ENCODE assay signal across 33 cellular contexts in the genomic region with DNA sequence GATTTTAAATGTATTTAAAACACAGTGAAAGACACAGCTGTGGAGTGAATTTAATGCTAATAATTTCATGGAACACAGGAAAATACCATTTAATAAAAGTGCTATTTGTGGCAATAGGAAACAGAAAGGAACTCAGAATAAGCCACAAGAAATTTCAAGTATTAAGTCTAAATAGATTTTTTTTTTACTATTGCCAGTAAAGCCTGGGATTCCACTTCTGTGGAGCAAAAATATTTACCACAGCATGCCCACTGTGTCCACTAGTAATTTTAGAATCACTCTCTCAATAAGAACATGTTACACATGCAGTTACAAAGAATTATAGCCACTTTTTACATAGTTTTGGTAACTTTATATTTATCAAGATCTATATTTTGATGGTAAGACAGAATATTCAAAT.
"Had no signal": no experiment of that assay in that cellular context is flagged by ENCODE, and none has a peak within 500 bp of the region (broad histone marks: within the 10 kb centered on the region; RNA-seq: fewer than 3 reads in every experiment).

No MANE protein-coding gene starts in this region.

- H3K27ac ChIP-seq: ascending aorta, body of pancreas, brain microvascular endothelial cell, breast epithelium, VCaP had no signal

- H3K4me3 Mint-ChIP-seq: activated B cell treated with CpG ODN at 0.5 μM for 24 hours; activated CD4-positive, alpha-beta memory T cell treated with anti-CD3 and anti-CD28 coated beads for 36 hours; activated CD4-positive, alpha-beta T cell treated with anti-CD3 and anti-CD28 coated beads, Interleukin-2, amount 10 ng/mL, durations not matched to agents 24 days and 14 days; activated CD8-positive, alpha-beta T cell treated with anti-CD3 and anti-CD28 coated beads for 36 hours; activated naive CD4-positive, alpha-beta T cell treated with anti-CD3 and anti-CD28 coated beads, Interleukin-2, amount 10 ng/mL, durations not matched to agents 7 days and 5 days; activated naive CD4-positive, alpha-beta T cell treated with anti-CD3 and anti-CD28 coated beads, Interleukin-2, amount 50 U/mL, for 24 hours; activated naive CD8-positive, alpha-beta T cell; activated naive CD8-positive, alpha-beta T cell treated with anti-CD3 and anti-CD28 coated beads, Interleukin-2, amount 10 ng/mL, durations not matched to agents 7 days and 5 days; activated T-cell treated with anti-CD3 and anti-CD28 coated beads, Interleukin-2, amount 50 U/mL, for 24 hours; T-helper 1 cell treated with Interleukin-12 subunit alpha and Interleukin-12 subunit beta and Interleukin-4 antibody, amounts not matched to agents 30 μg/mL and 1 μg/mL, for 36 hours; T-helper 2 cell treated with Interferon-gamma antibody and Interleukin-4, amounts not matched to agents 5 μg/mL and 100 μg/mL, for 36 hours had no signal

- FAIRE-seq: TTC549 had no signal

- H3K9me3 Mint-ChIP-seq: activated B cell treated with CpG ODN at 0.5 μM for 24 hours; activated CD4-positive, alpha-beta T cell treated with anti-CD3 and anti-CD28 coated beads, Interleukin-2, amount 10 ng/mL, durations not matched to agents 24 days and 14 days; activated naive CD4-positive, alpha-beta T cell treated with anti-CD3 and anti-CD28 coated beads, Interleukin-2, amount 10 ng/mL, durations not matched to agents 7 days and 5 days; activated naive CD4-positive, alpha-beta T cell treated with anti-CD3 and anti-CD28 coated beads, Interleukin-2, amount 50 U/mL, for 24 hours; activated T-cell treated with anti-CD3 and anti-CD28 coated beads, Interleukin-2, amount 50 U/mL, for 24 hours; activated T-helper 2 cell treated with anti-CD3 and anti-CD28 coated beads, Interferon-gamma antibody, Interleukin-2, Interleukin-4, amounts not matched to agents 10 μg/mL and 5 μg/mL and 100 μg/mL, durations not matched to agents 14 hours and 24 hours and 36 hours; T-helper 2 cell treated with Interferon-gamma antibody and Interleukin-4, amounts not matched to agents 5 μg/mL and 100 μg/mL, for 36 hours had no signal

- H3K4me1 ChIP-seq: ascending aorta, body of pancreas, breast epithelium had no signal

- H3K27me3 Mint-ChIP-seq: activated B cell treated with CpG ODN at 0.5 μM for 24 hours; activated CD4-positive, alpha-beta memory T cell treated with anti-CD3 and anti-CD28 coated beads for 36 hours; activated CD4-positive, alpha-beta T cell treated with anti-CD3 and anti-CD28 coated beads, Interleukin-2, amount 10 ng/mL, durations not matched to agents 24 days and 14 days; activated CD8-positive, alpha-beta T cell treated with anti-CD3 and anti-CD28 coated beads for 36 hours; activated naive CD4-positive, alpha-beta T cell treated with anti-CD3 and anti-CD28 coated beads, Interleukin-2, amount 10 ng/mL, durations not matched to agents 7 days and 5 days; activated naive CD4-positive, alpha-beta T cell treated with anti-CD3 and anti-CD28 coated beads, Interleukin-2, amount 50 U/mL, for 24 hours; activated naive CD8-positive, alpha-beta T cell; activated naive CD8-positive, alpha-beta T cell treated with anti-CD3 and anti-CD28 coated beads, Interleukin-2, amount 10 ng/mL, durations not matched to agents 7 days and 5 days; activated T-cell treated with anti-CD3 and anti-CD28 coated beads, Interleukin-2, amount 50 U/mL, for 24 hours had no signal

- H3K4me3 ChIP-seq: ascending aorta, body of pancreas, breast epithelium had no signal

- DNase-seq: activated B cell treated with CpG ODN at 0.5 μM for 24 hours; activated CD4-positive, alpha-beta memory T cell treated with anti-CD3 and anti-CD28 coated beads for 36 hours; activated CD4-positive, alpha-beta T cell treated with anti-CD3 and anti-CD28 coated beads for 4 hours; activated CD4-positive, alpha-beta T cell treated with anti-CD3 and anti-CD28 coated beads, Interleukin-2, amount 50 U/mL, for 1 hour; activated CD4-positive, alpha-beta T cell treated with anti-CD3 and anti-CD28 coated beads, Interleukin-2, amount 50 U/mL, for 4 hours; activated CD4-positive, CD25-positive, alpha-beta regulatory T cell treated with anti-CD3 and anti-CD28 coated beads, Interleukin-2, amount 50 U/mL, for 72 hours; activated CD8-positive, alpha-beta memory T cell treated with anti-CD3 and anti-CD28 coated beads, Interleukin-2, amount 50 U/mL, for 4 hours; activated CD8-positive, alpha-beta T cell treated with anti-CD3 and anti-CD28 coated beads for 36 hours; activated effector memory CD4-positive, alpha-beta T cell treated with Interleukin-2 at 50 U/mL for 16 hours; activated gamma-delta T cell; activated naive CD4-positive, alpha-beta T cell treated with anti-CD3 and anti-CD28 coated beads, Interleukin-2, amount 10 ng/mL, durations not matched to agents 7 days and 5 days; activated naive CD4-positive, alpha-beta T cell treated with Interleukin-2 at 50 U/mL for 16 hours; activated naive CD8-positive, alpha-beta T cell treated with anti-CD3 and anti-CD28 coated beads, Interleukin-2, amount 10 ng/mL, durations not matched to agents 7 days and 5 days; activated T-cell treated with anti-CD3 and anti-CD28 coated beads, Interleukin-2, amount 50 U/mL, for 24 hours; activated T-cell treated with anti-CD3 and anti-CD28 coated beads, Interleukin-2, amount 50 U/mL, for 48 hours; amygdala; anterior cingulate cortex; body of pancreas; brain microvascular endothelial cell; central memory CD4-positive, alpha-beta T cell; T-helper 1 cell; T-helper 2 cell; T-helper 9 cell had no signal

- H3K9me3 ChIP-seq: ascending aorta, body of pancreas, breast epithelium had no signal

- H3K4me1 Mint-ChIP-seq: activated B cell treated with CpG ODN at 0.5 μM for 24 hours; activated naive CD4-positive, alpha-beta T cell treated with anti-CD3 and anti-CD28 coated beads, Interleukin-2, amount 10 ng/mL, durations not matched to agents 7 days and 5 days; activated naive CD4-positive, alpha-beta T cell treated with anti-CD3 and anti-CD28 coated beads, Interleukin-2, amount 50 U/mL, for 24 hours; activated naive CD8-positive, alpha-beta T cell treated with anti-CD3 and anti-CD28 coated beads, Interleukin-2, amount 10 ng/mL, durations not matched to agents 7 days and 5 days had no signal

- ATAC-seq: activated CD8-positive, alpha-beta T cell treated with anti-CD3 and anti-CD28 coated beads for 36 hours; body of pancreas had no signal

- H3K27ac Mint-ChIP-seq: activated B cell treated with CpG ODN at 0.5 μM for 24 hours; activated CD4-positive, alpha-beta memory T cell treated with anti-CD3 and anti-CD28 coated beads for 36 hours; activated CD4-positive, alpha-beta T cell treated with anti-CD3 and anti-CD28 coated beads, Interleukin-2, amount 10 ng/mL, durations not matched to agents 24 days and 14 days; activated CD8-positive, alpha-beta T cell treated with anti-CD3 and anti-CD28 coated beads for 36 hours; activated naive CD4-positive, alpha-beta T cell treated with anti-CD3 and anti-CD28 coated beads, Interleukin-2, amount 10 ng/mL, durations not matched to agents 7 days and 5 days; activated naive CD4-positive, alpha-beta T cell treated with anti-CD3 and anti-CD28 coated beads, Interleukin-2, amount 50 U/mL, for 24 hours; activated naive CD8-positive, alpha-beta T cell; activated naive CD8-positive, alpha-beta T cell treated with anti-CD3 and anti-CD28 coated beads, Interleukin-2, amount 10 ng/mL, durations not matched to agents 7 days and 5 days; activated T-helper 2 cell treated with anti-CD3 and anti-CD28 coated beads, Interferon-gamma antibody, Interleukin-2, Interleukin-4, amounts not matched to agents 10 μg/mL and 5 μg/mL and 100 μg/mL, durations not matched to agents 14 hours and 24 hours and 36 hours; T-helper 1 cell treated with Interleukin-12 subunit alpha and Interleukin-12 subunit beta and Interleukin-4 antibody, amounts not matched to agents 30 μg/mL and 1 μg/mL, for 36 hours; T-helper 2 cell treated with Interferon-gamma antibody and Interleukin-4, amounts not matched to agents 5 μg/mL and 100 μg/mL, for 36 hours had no signal

- H3K27me3 ChIP-seq: ascending aorta, body of pancreas, brain microvascular endothelial cell, breast epithelium had no signal
